In the genomic region with DNA sequence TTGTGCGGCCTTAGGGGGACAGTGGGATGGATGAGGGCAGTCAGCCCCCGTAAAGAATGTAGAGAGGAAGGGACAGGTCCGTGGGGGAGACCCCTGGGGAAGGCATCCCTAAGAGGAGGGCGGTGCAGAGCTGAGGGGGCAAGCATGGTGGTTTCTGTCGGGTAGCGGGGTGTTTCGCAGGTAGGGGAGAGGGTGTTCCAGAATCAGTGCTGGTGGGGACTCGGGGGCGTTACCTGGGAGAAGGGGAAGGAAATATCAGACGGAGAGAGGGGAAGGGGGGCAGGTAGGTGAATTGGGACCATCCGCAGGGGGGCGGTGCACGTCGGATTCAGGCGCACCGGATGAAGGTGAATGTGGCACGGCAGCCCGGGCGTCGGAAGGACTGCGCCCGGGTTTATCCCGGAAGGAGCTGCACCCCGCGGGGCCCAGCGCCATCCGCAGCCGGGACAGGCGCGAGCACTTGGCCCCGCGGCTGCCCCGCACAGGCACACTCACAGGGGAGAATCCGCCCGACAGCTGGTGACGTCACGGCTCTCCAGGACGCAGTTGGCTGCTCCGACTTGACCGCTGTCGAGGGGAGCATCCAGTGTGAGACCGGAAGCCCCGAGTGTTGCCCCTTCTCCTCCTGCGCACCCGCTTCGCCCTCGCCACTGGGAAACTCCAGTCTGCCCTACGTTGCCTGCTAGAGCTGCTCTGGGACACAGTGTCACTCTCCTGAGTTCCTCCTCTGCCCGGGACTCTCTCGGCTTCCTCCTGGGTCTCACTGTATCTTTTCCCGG, we compare ENCODE assay signal across 8 cellular contexts. TPM values are rescaled to one million over a fixed set of nuclear protein-coding genes. Genes with fewer than 3 reads are reported as not detected.
A peak's percentile ranks its signal among the peaks of the same experiment; 100 is the strongest.
DNase-seq lines count a peak whose midpoint lies in the region; ATAC-seq, FAIRE-seq and TF ChIP-seq lines count a peak whose summit lies in the region.

No MANE protein-coding gene starts in this region.

- BruUV-seq in PC-3 (replicated peaks; lab: Mats Ljungman, UMichigan) = no TSS peak

- H3K4me3 ChIP-seq in pancreas = peak overlapping the region in 3 of 4 donors; percentile 20 to 45 (median 28)
- peak overlapping the region; percentile 10 to 38 (median 26) for H3K4me3 ChIP-seq in transverse colon
- no peak overlapping the region for H3K4me3 ChIP-seq in PC-3 (ENCODE audit: low read length)

- H3K79me2 ChIP-seq in PC-3 (ENCODE audit: low read length) = no peaks in the 10 kb centered on the region

- H3K4me1 ChIP-seq in pancreas = no peaks in the 10 kb centered on the region
- peaks cover 3 to 9% (median 8%) of the 10 kb centered on the region in 4 donors for H3K4me1 ChIP-seq in transverse colon
- H3K4me1 ChIP-seq in PC-3 (ENCODE audit: insufficient read depth, low read length) = no peaks in the 10 kb centered on the region

- H3K27ac ChIP-seq in pancreas (no peak overlapping the region), transverse colon (peak overlapping the region in 1 of 4 donors; percentile 5), PC-3 (ENCODE audit: low read length) (no peak overlapping the region)

- H3K4me2 ChIP-seq in PC-3 (ENCODE audit: low read length) = no peak overlapping the region

- TF ChIP-seq CTCF in AG09319 (IDR thresholded peaks at IDR 0.05; ENCODE audit: low read depth, low read length) (peak; percentile 1; the same call in 1 of the 2 replicates), pancreas (IDR thresholded peaks at IDR 0.05) (no peak), transverse colon (IDR thresholded peaks at IDR 0.05) (peak in 1 of 5 experiments; percentile 17), PC-3 (conservative IDR thresholded peaks at IDR 0.05; ENCODE audit: low read depth, low read length) (no peak)

- no peaks in the 10 kb centered on the region for H3K9me2 ChIP-seq in PC-3 (replicated peaks; ENCODE audit: low read length)

- no peak for DNase-seq in AG09319 (ENCODE audit: extremely low read depth, low read depth)
- DNase-seq in NOMO-1 (lab: John Stamatoyannopoulos, UW; ENCODE audit: unreplicated experiment in 2 of 2) = peak; percentile 61 to 70
- DNase-seq in activated effector memory CD4-positive, alpha-beta T cell treated with Interleukin-2 at 50 U/mL for 16 hours = peak; percentile 58
- DNase-seq in globus pallidus (ENCODE audit: low spot score) = peak; percentile 37
- peak; percentile 39 to 79 (median 66) for DNase-seq in pancreas
- peak; percentile 82 for DNase-seq in transverse colon
- DNase-seq in PC-3 = no peak

- no peaks in the 10 kb centered on the region for H3K27me3 ChIP-seq in pancreas
- no peaks in the 10 kb centered on the region for H3K27me3 ChIP-seq in transverse colon
- no peaks in the 10 kb centered on the region for H3K27me3 ChIP-seq in PC-3 (ENCODE audit: low read length)

- ATAC-seq in pancreas (peak; percentile 47 to 77 (median 66)), PC-3 (no peak)

- no peak overlapping the region for H2AFZ ChIP-seq in PC-3 (ENCODE audit: low read length)

- H3F3A ChIP-seq in PC-3 (ENCODE audit: low read length, unreplicated experiment) = no peaks in the 10 kb centered on the region

- CTCF ChIA-PET in PC-3 (lab: Charles Lee) = no interaction called here

- in situ Hi-C loops in transverse colon (cut with MboI; ENCODE audit: low pct_ligation_motif_present in 1 of 4, low pct_unique_long_range_greater_than_20kb in 1 of 4, low sequenced_read_pairs in 3 of 4) = no loop called here

- H3K9me3 ChIP-seq in pancreas (no peaks in the 10 kb centered on the region), transverse colon (no peaks in the 10 kb centered on the region), PC-3 (ENCODE audit: low read length) (no peaks in the 10 kb centered on the region)

- intact Hi-C loops in pancreas (cut with DNase I) (no loop called here), transverse colon (cut with DNase I; ENCODE audit: low total_unique reads) (no loop called here), PC-3 (cut with micrococcal nuclease) (no loop called here)

- H3K36me3 ChIP-seq in pancreas = no peaks in the 10 kb centered on the region
- no peaks in the 10 kb centered on the region for H3K36me3 ChIP-seq in transverse colon
- H3K36me3 ChIP-seq in PC-3 (ENCODE audit: low read depth, low read length) = no peaks in the 10 kb centered on the region

- no peak for TF ChIP-seq EP300 in transverse colon (IDR thresholded peaks at IDR 0.05; ENCODE audit: low read depth)

- POLR2A ChIA-PET in PC-3 (lab: Charles Lee; ENCODE audit: unreplicated experiment) = no interaction called here

- no peak overlapping the region for H3K9ac ChIP-seq in PC-3 (ENCODE audit: low read length)

- TF ChIP-seq POLR2A in GM19099 (IDR thresholded peaks at IDR 0.05; ENCODE audit: extremely low read depth, insufficient read length, low read depth) (peak; percentile 77), transverse colon (IDR thresholded peaks at IDR 0.05) (no peak)

- no peak for FAIRE-seq in pancreas (lab: Jason Lieb, UNC)

- WGBS in pancreas, 2 donors = 14 to 20% methylated on average over 39 to 51 of the region's 51 CpGs
- WGBS in transverse colon (ENCODE audit: low coverage in 1 of 2), 2 donors = 5 to 11% methylated on average over 20 to 45 of the region's 51 CpGs

- no peaks in the 10 kb centered on the region for H4K20me1 ChIP-seq in PC-3 (ENCODE audit: low read length)

RNA-seq across cellular contexts. Expression of a gene that starts 1.3 kb away (rescaled TPM):
- total RNA-seq in pancreas (1 to 10 TPM in 5 of 6 donors, under 1 TPM in 1; 0.88 to 3.4 (median 2.9) TPM), transverse colon (10 to 100 TPM in 2 of 4 donors, 1 to 10 TPM in 2; 3.0 to 21.9 (median 10.9) TPM), PC-3 (2014; rRNA removed) (0.15 TPM in 1 of 2 replicates, not detected in the other)
- polyA plus RNA-seq in pancreas = 1 to 10 TPM; 3.5 to 7.7 TPM

RNA-seq across cellular contexts. Expression of a gene that starts 11.8 kb away (rescaled TPM):
- total RNA-seq in pancreas (10 to 100 TPM; 12.1 to 23.0 (median 14.2) TPM), transverse colon (10 to 100 TPM; 11.9 to 69.2 (median 45.8) TPM), PC-3 (2014; rRNA removed) (11.2 and 25.2 TPM in 2 replicates)
- polyA plus RNA-seq in pancreas = 10 to 100 TPM; 38.7 to 56.6 TPM

RNA-seq across cellular contexts. Expression of a gene that starts 33.9 kb away (rescaled TPM):
- total RNA-seq in pancreas = under 1 TPM in 4 of 6 donors, not detected in 2; 0.25 to 0.59 (median 0.46) TPM
- polyA plus RNA-seq in pancreas = under 1 TPM; 0.27 to 0.45 TPM
- 1 to 10 TPM in 3 of 4 donors, not detected in 1; 1.2 to 6.7 (median 3.8) TPM for total RNA-seq in transverse colon
- not detected in 2 replicates for total RNA-seq in PC-3 (2014; rRNA removed)

RNA-seq across cellular contexts. Expression of a gene that starts 40.9 kb away (rescaled TPM):
- total RNA-seq in pancreas (over 10,000 TPM in 4 of 6 donors, 1,000 to 10,000 TPM in 2; 3,151 to 15,171 (median 11,469) TPM), transverse colon (1,000 to 10,000 TPM; 1,115 to 7,222 (median 2,718) TPM), PC-3 (2014; rRNA removed) (23,421 and 36,790 TPM in 2 replicates)
- 100 to 1,000 TPM in 1 of 2 donors, 10 to 100 TPM in 1; 80.5 to 300 TPM for polyA plus RNA-seq in pancreas

RNA-seq across cellular contexts. Expression of a gene that starts 41.2 kb away (rescaled TPM):
- total RNA-seq in pancreas (10 to 100 TPM; 13.8 to 32.6 (median 19.0) TPM), transverse colon (10 to 100 TPM; 32.0 to 50.1 (median 37.2) TPM), PC-3 (2014; rRNA removed) (34.9 and 37.0 TPM in 2 replicates)
- polyA plus RNA-seq in pancreas = 10 to 100 TPM; 55.4 to 84.7 TPM

Comparison
In these comparisons a context has a peak if more than half of its experiments do, and no peak if none do; other contexts are left out.
1. DNase-seq: peak in NOMO-1 (2 of 2), activated effector memory CD4-positive, alpha-beta T cell treated with Interleukin-2 at 50 U/mL for 16 hours (single experiment), globus pallidus (single experiment), pancreas (6 of 6) and transverse colon (single experiment); none in AG09319 (single experiment) and PC-3 (single experiment).